ENCODE assay signal across 8 cellular contexts in the genomic region with DNA sequence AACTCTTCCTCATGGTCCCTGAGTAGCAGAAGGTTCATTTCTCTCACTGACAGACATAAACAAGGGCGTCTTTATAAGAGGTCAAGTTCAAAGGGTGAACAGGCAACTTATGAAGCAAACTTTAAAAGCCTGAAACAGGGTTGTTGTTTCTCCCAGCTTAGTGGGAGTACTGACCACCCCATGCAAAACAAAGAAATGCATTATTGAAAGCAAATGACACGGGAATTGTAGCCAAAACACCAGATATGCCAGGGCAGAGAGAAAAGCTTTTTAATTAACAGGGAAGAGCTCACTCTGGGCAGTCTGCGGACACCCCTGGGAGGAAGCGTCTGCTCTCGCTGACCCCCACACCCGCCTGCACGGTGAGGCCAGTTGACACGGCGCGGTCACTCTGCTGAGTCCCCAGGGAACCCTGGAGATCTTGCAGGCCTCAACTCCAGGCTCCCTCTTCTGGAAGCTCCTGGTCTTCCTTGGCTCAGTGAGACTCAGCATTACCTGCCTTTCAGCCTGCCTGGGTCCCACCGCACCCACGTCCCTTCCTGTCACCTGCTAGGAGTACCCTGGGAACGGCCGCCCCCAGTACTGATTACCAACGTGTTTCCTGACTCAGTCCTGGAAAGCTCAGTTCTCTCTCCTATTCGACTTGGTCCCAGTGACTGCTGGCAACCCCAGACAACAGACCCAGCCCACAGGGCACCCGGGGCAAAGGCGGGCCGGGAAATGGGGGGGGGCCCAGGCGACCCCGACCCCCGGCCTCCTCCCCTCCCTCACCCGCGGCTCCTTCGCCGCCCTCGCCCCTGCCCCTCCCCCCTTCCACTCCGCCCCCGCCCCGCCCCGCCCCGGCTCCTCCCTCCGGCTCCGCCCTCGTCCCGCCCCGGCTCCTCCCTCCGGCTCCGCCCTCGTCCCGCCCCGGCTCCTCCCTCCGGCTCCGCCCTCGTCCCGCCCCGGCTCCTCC. TPM values are rescaled to one million over a fixed set of nuclear protein-coding genes. Genes with fewer than 3 reads are reported as not detected.
DNase-seq lines count a peak whose midpoint lies in the region; ATAC-seq and TF ChIP-seq lines count a peak whose summit lies in the region.

No MANE protein-coding gene starts in this region.

- peaks cover 45% of the 10 kb centered on the region for H3K36me3 Mint-ChIP-seq in stimulated activated effector memory CD8-positive, alpha-beta T cell treated with anti-CD3 and anti-CD28 coated beads, Interleukin-12 subunit alpha, Interleukin-12 subunit beta, amount 100 ng/mL, for 72 hours

- TF ChIP-seq CTCF in LNCAP (IDR thresholded peaks at IDR 0.05): peak; percentile 23; the same call in 1 of the 2 replicates

- H3K27ac Mint-ChIP-seq in stimulated activated effector memory CD8-positive, alpha-beta T cell treated with anti-CD3 and anti-CD28 coated beads, Interleukin-12 subunit alpha, Interleukin-12 subunit beta, amount 100 ng/mL, for 72 hours: peak overlapping the region; percentile 18

- peak; percentile 2 for ATAC-seq in stimulated activated effector memory CD8-positive, alpha-beta T cell treated with anti-CD3 and anti-CD28 coated beads, Interleukin-12 subunit alpha, Interleukin-12 subunit beta, amount 100 ng/mL, for 72 hours
- ATAC-seq in HG03520 (IDR thresholded peaks at IDR 0.05; ENCODE audit: unreplicated experiment) (no peak), GM21390 (IDR thresholded peaks at IDR 0.05; ENCODE audit: unreplicated experiment) (no peak)

- H3K4me1 Mint-ChIP-seq in stimulated activated effector memory CD8-positive, alpha-beta T cell treated with anti-CD3 and anti-CD28 coated beads, Interleukin-12 subunit alpha, Interleukin-12 subunit beta, amount 100 ng/mL, for 72 hours: peaks cover 26% of the 10 kb centered on the region

- H3K9me3 Mint-ChIP-seq in stimulated activated effector memory CD8-positive, alpha-beta T cell treated with anti-CD3 and anti-CD28 coated beads, Interleukin-12 subunit alpha, Interleukin-12 subunit beta, amount 100 ng/mL, for 72 hours: no peaks in the 10 kb centered on the region

- peak; percentile 57 for DNase-seq in Daoy (ENCODE audit: low read depth)
- peak; percentile 82 for DNase-seq in SW480 (ENCODE audit: low spot score)
- DNase-seq in dermis blood vessel endothelial cell: peak; percentile 75
- peak; percentile 72 for DNase-seq in kidney tubule cell (ENCODE audit: low spot score)
- DNase-seq in stimulated activated effector memory CD8-positive, alpha-beta T cell treated with anti-CD3 and anti-CD28 coated beads, Interleukin-12 subunit alpha, Interleukin-12 subunit beta, amount 100 ng/mL, for 72 hours (ENCODE audit: low spot score in 2 of 2): peak in 1 of 2 donors; percentile 71

- peak overlapping the region; percentile 16 for H3K4me3 Mint-ChIP-seq in stimulated activated effector memory CD8-positive, alpha-beta T cell treated with anti-CD3 and anti-CD28 coated beads, Interleukin-12 subunit alpha, Interleukin-12 subunit beta, amount 100 ng/mL, for 72 hours

RNA-seq across cellular contexts. Expression of gene CFAP410, which starts 1.0 kb away (rescaled TPM):
- 23.5 and 60.9 TPM in 2 replicates for total RNA-seq in Daoy (2014; rRNA removed; shearing (Covaris generic))
- 4.5 and 6.0 TPM in 2 replicates for total RNA-seq in dermis blood vessel endothelial cell

RNA-seq across cellular contexts. Expression of gene TRPM2, which starts 15.2 kb away (rescaled TPM):
- 4.4 and 9.1 TPM in 2 replicates for total RNA-seq in Daoy (2014; rRNA removed; shearing (Covaris generic))
- 1.8 and 3.2 TPM in 2 replicates for total RNA-seq in dermis blood vessel endothelial cell

RNA-seq across cellular contexts. Expression of gene PFKL, which starts 38.4 kb away (rescaled TPM):
- total RNA-seq in Daoy (2014; rRNA removed; shearing (Covaris generic)): 91.8 and 92.9 TPM in 2 replicates
- 316 and 398 TPM in 2 replicates for total RNA-seq in dermis blood vessel endothelial cell

RNA-seq across cellular contexts. Expression of gene AIRE, which starts 52.5 kb away (rescaled TPM):
- total RNA-seq in Daoy (2014; rRNA removed; shearing (Covaris generic)): not detected in 2 replicates
- not detected in 2 replicates for total RNA-seq in dermis blood vessel endothelial cell
